Comparison of ENCODE assay signal across 17 cellular contexts in genomic region chr18:78390348-78390929, GRCh38.
"Had no signal": no experiment of that assay in that cellular context is flagged by ENCODE, and none has a peak within 500 bp of the region (broad histone marks: within the 10 kb centered on the region; RNA-seq: fewer than 3 reads in every experiment).

No MANE protein-coding gene starts in this region.

- DNase-seq: colonic mucosa; effector CD8-positive, alpha-beta T cell; heart right ventricle; hypothalamus; left ventricle myocardium superior; mesenchymal stem cell; midbrain; stimulated activated CD4-positive, alpha-beta T cell treated with anti-CD3 and anti-CD28 coated beads, Interleukin-4, amount 100 ng/mL, for 1 hour; stimulated activated CD8-positive, alpha-beta memory T cell treated with anti-CD3 and anti-CD28 coated beads, Interleukin-4, amount 100 ng/mL, for 48 hours; stimulated activated naive CD8-positive, alpha-beta T cell treated with anti-CD3 and anti-CD28 coated beads, Interleukin-15, Interleukin-2, amounts not matched to agents 100 U/mL and 50 U/mL, for 24 hours; tibial artery; upper lobe of right lung had no signal

- H3K36me3 ChIP-seq: colonic mucosa, heart right ventricle, prostate gland, suprapubic skin, tibial artery, upper lobe of right lung had no signal

- H3K4me1 ChIP-seq: colonic mucosa, heart right ventricle, parathyroid adenoma, suprapubic skin, tibial artery, upper lobe of right lung had no signal

- ATAC-seq: esophagus mucosa; left ventricle myocardium superior; stimulated activated naive CD8-positive, alpha-beta T cell treated with anti-CD3 and anti-CD28 coated beads, Interleukin-15, Interleukin-2, amounts not matched to agents 100 U/mL and 50 U/mL, for 24 hours had no signal

- H3K9me3 ChIP-seq: colonic mucosa, prostate gland, suprapubic skin, upper lobe of right lung had no signal

- H3K27ac ChIP-seq: colonic mucosa, heart right ventricle, parathyroid adenoma, prostate gland, suprapubic skin, tibial artery, upper lobe of right lung had no signal

- H3K4me3 ChIP-seq: colonic mucosa, heart right ventricle, lung, prostate gland, suprapubic skin, tibial artery, upper lobe of right lung had no signal

- H3K27me3 ChIP-seq: colonic mucosa, tibial artery, upper lobe of right lung had no signal
